ENCODE assay signal across 20 cellular contexts in the genomic region with DNA sequence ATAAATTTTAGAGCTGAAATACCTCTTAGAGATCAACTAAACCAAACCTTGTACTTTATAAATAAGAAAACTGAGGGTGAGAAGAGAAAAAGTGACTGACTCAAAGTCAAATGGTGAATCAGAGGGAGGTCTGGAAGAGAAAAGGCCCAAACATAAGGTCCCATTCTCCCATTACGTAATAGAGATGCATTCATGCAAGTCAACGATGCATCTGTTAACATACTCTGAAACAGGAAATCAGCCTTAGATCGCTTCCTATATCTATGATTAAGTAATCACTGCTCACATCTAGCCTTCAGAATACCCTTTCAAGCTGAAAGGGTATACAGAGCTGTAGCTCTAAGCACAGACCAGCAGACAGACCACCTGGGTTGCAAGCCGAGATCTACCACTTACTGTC. TPM values are rescaled to one million over a fixed set of nuclear protein-coding genes. Genes with fewer than 3 reads are reported as not detected.
A peak's percentile ranks its signal among the peaks of the same experiment; 100 is the strongest.
DNase-seq lines count a peak whose midpoint lies in the region; FAIRE-seq and TF ChIP-seq lines count a peak whose summit lies in the region.
"Had no signal": no experiment of that assay in that cellular context is flagged by ENCODE, and none has a peak within 500 bp of the region (broad histone marks: within the 10 kb centered on the region; RNA-seq: fewer than 3 reads in every experiment).

No MANE protein-coding gene starts in this region.

- peak; percentile 24 to 25 for DNase-seq in AML-193 (lab: John Stamatoyannopoulos, UW)
- peak; percentile 8 for DNase-seq in CD1c-positive myeloid dendritic cell (ENCODE audit: extremely low spot score)
- DNase-seq in NCI-H446 treated with DMSO at 0.1 percent for 48 hours (lab: John Stamatoyannopoulos, UW) = peak; percentile 58
- peak; percentile 53 for DNase-seq in fibroblast of peridontal ligament (ENCODE audit: extremely low read depth)
- DNase-seq in GM12891 (ENCODE audit: insufficient read length, low spot score) = no peak
- no peak for DNase-seq in stimulated activated CD4-positive, alpha-beta T cell treated with anti-CD3 and anti-CD28 coated beads, Interleukin-2, amount 100 ng/mL, for 48 hours
- DNase-seq in NCI-H2081 (lab: John Stamatoyannopoulos, UW) = no peak
- DNase-seq: activated CD4-positive, alpha-beta T cell treated with anti-CD3 and anti-CD28 coated beads, Interleukin-2, amount 50 U/mL, for 1 hour; aorta; caudate nucleus; CD8-positive, alpha-beta T cell; DMS79 treated with DMSO at 0.1 percent for 48 hours; NCI-H1417; NCI-H2107; NCI-H526; stimulated activated CD4-positive, alpha-beta T cell treated with anti-CD3 and anti-CD28 coated beads, Interleukin-15, amount 100 ng/mL, for 24 hours; T-helper 9 cell had no signal

- no peak for FAIRE-seq in GM12891 (lab: Jason Lieb, UNC)
- FAIRE-seq: endometrium, GM12892 had no signal

- TF ChIP-seq POLR2A in GM12891 (IDR thresholded peaks at IDR 0.05; ENCODE audit: low read depth, low read length) = no peak

TF ChIP-seq in GM12891, 5 proteins besides CTCF, POLR2A, EP300 and RAD21:
- no peak for TF ChIP-seq POU2F2 (IDR thresholded peaks at IDR 0.05; ENCODE audit: low read depth, low read length)
- TF ChIP-seq SPI1 (IDR thresholded peaks at IDR 0.05; ENCODE audit: low read depth, low read length) = no peak
- TF ChIP-seq PAX5 (IDR thresholded peaks at IDR 0.05; ENCODE audit: insufficient read depth, low read length, severe bottlenecking) = no peak
- no peak for TF ChIP-seq TAF1 (IDR thresholded peaks at IDR 0.05; ENCODE audit: low read depth, low read length)
- TF ChIP-seq POLR2AphosphoS5 (IDR thresholded peaks at IDR 0.05; ENCODE audit: low read depth, low read length) = no peak

RNA-seq across cellular contexts. Expression of gene RNF150, which starts 6.5 kb away (rescaled TPM):
- polyA plus RNA-seq in GM12891 (2012; ENCODE audit: low read depth, missing spikeins) = not detected
- polyA plus RNA-seq: IgD-negative memory B cell had no signal

Comparison
In these comparisons a context has a peak if more than half of its experiments do, and no peak if none do; other contexts are left out.
1. DNase-seq: peak in AML-193 (2 of 2), CD1c-positive myeloid dendritic cell (single experiment), NCI-H446 treated with DMSO at 0.1 percent for 48 hours (single experiment) and fibroblast of peridontal ligament (single experiment); none in GM12891 (single experiment), stimulated activated CD4-positive, alpha-beta T cell treated with anti-CD3 and anti-CD28 coated beads, Interleukin-2, amount 100 ng/mL, for 48 hours (0 of 2) and NCI-H2081 (0 of 2).